ENCODE assay signal across 3 cellular contexts in the genomic region with DNA sequence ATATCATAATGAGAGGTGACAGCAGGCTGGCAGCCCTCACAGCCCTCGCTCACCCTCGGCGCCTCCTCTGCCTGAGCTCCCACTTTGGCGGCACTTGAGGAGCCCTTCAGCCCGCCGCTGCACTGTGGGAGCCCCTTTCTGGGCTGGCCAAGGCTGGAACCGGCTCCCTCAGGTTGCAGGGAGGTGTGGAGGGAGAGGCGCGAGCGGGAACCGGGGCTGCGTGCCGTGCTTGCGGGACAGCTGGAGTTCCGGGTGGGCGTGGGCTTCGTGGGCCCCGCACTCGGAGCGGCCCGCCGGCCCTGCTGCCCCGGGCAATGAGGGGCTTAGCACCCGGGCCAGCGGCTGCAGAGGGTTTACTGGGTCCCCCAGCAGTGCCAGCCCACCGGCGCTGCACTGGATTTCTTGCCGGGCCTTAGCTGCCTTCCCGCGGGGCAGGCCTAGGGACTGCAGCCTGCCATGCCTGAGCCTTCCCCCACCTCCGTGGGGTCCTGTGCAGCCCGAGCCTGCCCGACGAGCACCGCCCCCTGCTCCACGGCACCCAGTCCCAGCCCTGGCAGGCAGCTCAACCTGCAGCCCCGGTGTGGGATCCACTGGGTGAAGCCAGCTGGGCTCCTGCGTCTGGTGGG.
DNase-seq lines count a peak whose midpoint lies in the region; FAIRE-seq and TF ChIP-seq lines count a peak whose summit lies in the region.
"Not testable (repeated sequence)": the region's sequence is repeated elsewhere in the genome, so short reads cannot be mapped to it uniquely, and the experiment has no call there.

No MANE protein-coding gene starts in this region.

- not testable (repeated sequence) for H3K36me3 ChIP-seq in esophagus muscularis mucosa; kidney (ENCODE audit: control insufficient read depth in 1 of 2, insufficient read depth in 2 of 2, low read length in 2 of 2); spleen

- H3K9ac ChIP-seq in kidney (ENCODE audit: low read length in 2 of 2), result not testable (repeated sequence)

- not testable (repeated sequence) for TF ChIP-seq EP300 in esophagus muscularis mucosa (IDR thresholded peaks at IDR 0.05)

- H3K4me3 ChIP-seq in esophagus muscularis mucosa; kidney (ENCODE audit: low read length in 2 of 2); spleen: not testable (repeated sequence)

- intact Hi-C loops in esophagus muscularis mucosa (cut with DNase I); kidney (cut with DNase I): not testable (repeated sequence)
- intact Hi-C loops in spleen (cut with DNase I; ENCODE audit: low total_unique reads), result loop anchor here (10.0 kb wide), 1 partner anchor 53 kb away; no protein-coding TSS in a partner anchor

- not testable (repeated sequence) for H3K9me3 ChIP-seq in esophagus muscularis mucosa; kidney (ENCODE audit: control insufficient read depth in 1 of 2, low read length in 2 of 2); spleen

- not testable (repeated sequence) for TF ChIP-seq CTCF in esophagus muscularis mucosa (IDR thresholded peaks at IDR 0.05); kidney (IDR thresholded peaks at IDR 0.05; ENCODE audit: borderline replicate concordance, extremely low read depth, insufficient read depth); spleen (IDR thresholded peaks at IDR 0.05 in 8 of 11, conservative IDR thresholded peaks at IDR 0.05 in 3 of 11)

- 95% methylated on average over 30 of the region's 38 CpGs for WGBS in esophagus muscularis mucosa
- WGBS in spleen, 5 donors, result 85 to 91% (median 87%) methylated on average over 20 to 38 of the region's 38 CpGs

- peak; percentile 53 for DNase-seq in esophagus muscularis mucosa (ENCODE audit: extremely low spot score)
- peak; percentile 43 for DNase-seq in kidney
- peak; percentile 76 for DNase-seq in spleen

- not testable (repeated sequence) for H3K4me1 ChIP-seq in esophagus muscularis mucosa; kidney (ENCODE audit: control insufficient read depth in 1 of 2, insufficient read depth in 1 of 2, low read depth in 1 of 2, low read length in 2 of 2); spleen

- TF ChIP-seq POLR2A in esophagus muscularis mucosa (IDR thresholded peaks at IDR 0.05; ENCODE audit: low read depth); spleen (IDR thresholded peaks at IDR 0.05): not testable (repeated sequence)

- H3K27me3 ChIP-seq in esophagus muscularis mucosa; spleen (replicated peaks in 1 of 7): not testable (repeated sequence)

- FAIRE-seq in kidney (lab: Jason Lieb, UNC), result not testable (repeated sequence)

- not testable (repeated sequence) for H3K27ac ChIP-seq in esophagus muscularis mucosa (replicated peaks in 1 of 4); kidney (ENCODE audit: low read depth in 2 of 2, low read length in 2 of 2); spleen
